20 cellular contexts compared by ENCODE assay signal in genomic region chr3:57917611-57918010, GRCh38.
DNase-seq lines count a peak whose midpoint lies in the region; ATAC-seq, FAIRE-seq and TF ChIP-seq lines count a peak whose summit lies in the region.
"Had no signal": no experiment of that assay in that cellular context is flagged by ENCODE, and none has a peak within 500 bp of the region (broad histone marks: within the 10 kb centered on the region; RNA-seq: fewer than 3 reads in every experiment).

No MANE protein-coding gene starts in this region.

- no peak overlapping the region for H2AFZ ChIP-seq in astrocyte (ENCODE audit: low read depth, low read length)

- no peaks in the 10 kb centered on the region for H3K79me2 ChIP-seq in astrocyte (ENCODE audit: insufficient read depth, low read length)

- no peak overlapping the region for H3K4me3 Mint-ChIP-seq in astrocyte (ENCODE audit: unreplicated experiment)
- H3K4me3 Mint-ChIP-seq in stimulated activated effector memory CD8-positive, alpha-beta T cell treated with anti-CD3 and anti-CD28 coated beads, Interleukin-12 subunit alpha, Interleukin-12 subunit beta, amount 100 ng/mL, for 72 hours: no peak overlapping the region
- H3K4me3 Mint-ChIP-seq: activated CD4-positive, alpha-beta T cell treated with anti-CD3 and anti-CD28 coated beads for 36 hours; activated naive CD8-positive, alpha-beta T cell; B cell; endodermal cell; T-helper 2 cell treated with Interferon-gamma antibody and Interleukin-4, amounts not matched to agents 5 μg/mL and 100 μg/mL, for 36 hours had no signal

- ATAC-seq in gastroesophageal sphincter: no peak
- ATAC-seq in stimulated activated effector memory CD8-positive, alpha-beta T cell treated with anti-CD3 and anti-CD28 coated beads, Interleukin-12 subunit alpha, Interleukin-12 subunit beta, amount 100 ng/mL, for 72 hours: no peak
- no peak for ATAC-seq in GM18502 (IDR thresholded peaks at IDR 0.05; ENCODE audit: poor library complexity, unreplicated experiment)
- ATAC-seq: activated CD4-positive, alpha-beta T cell treated with anti-CD3 and anti-CD28 coated beads for 36 hours had no signal

- TF ChIP-seq CTCF in astrocyte (IDR thresholded peaks at IDR 0.05; ENCODE audit: insufficient read depth, low read depth, low read length) (no peak), gastroesophageal sphincter (IDR thresholded peaks at IDR 0.05) (no peak)

- FAIRE-seq in H54 (lab: Jason Lieb, UNC) (peak; percentile 45), astrocyte (lab: Jason Lieb, UNC) (no peak), GM12892 (lab: Jason Lieb, UNC) (no peak)

- peaks cover 10% of the 10 kb centered on the region for H3K4me1 Mint-ChIP-seq in astrocyte (ENCODE audit: low read depth, unreplicated experiment)
- no peaks in the 10 kb centered on the region for H3K4me1 Mint-ChIP-seq in stimulated activated effector memory CD8-positive, alpha-beta T cell treated with anti-CD3 and anti-CD28 coated beads, Interleukin-12 subunit alpha, Interleukin-12 subunit beta, amount 100 ng/mL, for 72 hours
- H3K4me1 Mint-ChIP-seq: activated CD4-positive, alpha-beta T cell treated with anti-CD3 and anti-CD28 coated beads for 36 hours; B cell had no signal

- no peaks in the 10 kb centered on the region for H3K9me3 ChIP-seq in astrocyte (ENCODE audit: insufficient read depth, low read depth, low read length)
- H3K9me3 ChIP-seq in gastroesophageal sphincter: no peaks in the 10 kb centered on the region

- no peak for TF ChIP-seq EP300 in gastroesophageal sphincter (IDR thresholded peaks at IDR 0.05)

- H3K9me3 Mint-ChIP-seq in astrocyte (ENCODE audit: unreplicated experiment): no peaks in the 10 kb centered on the region
- no peaks in the 10 kb centered on the region for H3K9me3 Mint-ChIP-seq in stimulated activated effector memory CD8-positive, alpha-beta T cell treated with anti-CD3 and anti-CD28 coated beads, Interleukin-12 subunit alpha, Interleukin-12 subunit beta, amount 100 ng/mL, for 72 hours
- H3K9me3 Mint-ChIP-seq: endodermal cell; T-helper 2 cell treated with Interferon-gamma antibody and Interleukin-4, amounts not matched to agents 5 μg/mL and 100 μg/mL, for 36 hours had no signal

- H3K36me3 Mint-ChIP-seq in astrocyte (ENCODE audit: low read depth, unreplicated experiment): peaks cover 21% of the 10 kb centered on the region
- H3K36me3 Mint-ChIP-seq in stimulated activated effector memory CD8-positive, alpha-beta T cell treated with anti-CD3 and anti-CD28 coated beads, Interleukin-12 subunit alpha, Interleukin-12 subunit beta, amount 100 ng/mL, for 72 hours: peaks cover 88% of the 10 kb centered on the region

- H3K9ac ChIP-seq in astrocyte (ENCODE audit: low read length): no peak overlapping the region

- no peak for TF ChIP-seq POLR2A in H54 (IDR thresholded peaks at IDR 0.05; ENCODE audit: low read depth, low read length)
- no peak for TF ChIP-seq POLR2A in gastroesophageal sphincter (IDR thresholded peaks at IDR 0.05)
- TF ChIP-seq POLR2A in GM12892 (IDR thresholded peaks at IDR 0.05; ENCODE audit: low read depth, low read length): no peak

- peak overlapping the region; percentile 16 for H3K4me2 ChIP-seq in astrocyte (ENCODE audit: low read length)

- H4K20me1 ChIP-seq in astrocyte (ENCODE audit: insufficient read depth, low read length): no peaks in the 10 kb centered on the region

- H3K27me3 Mint-ChIP-seq in astrocyte (ENCODE audit: low read depth, unreplicated experiment): no peaks in the 10 kb centered on the region
- H3K27me3 Mint-ChIP-seq: activated CD4-positive, alpha-beta T cell treated with anti-CD3 and anti-CD28 coated beads for 36 hours; activated naive CD8-positive, alpha-beta T cell; B cell had no signal

- H3K27me3 ChIP-seq in astrocyte (ENCODE audit: insufficient read depth, low read length) (no peaks in the 10 kb centered on the region), gastroesophageal sphincter (no peaks in the 10 kb centered on the region)

- H3K27ac Mint-ChIP-seq in astrocyte (ENCODE audit: unreplicated experiment): peak overlapping the region; percentile 54
- H3K27ac Mint-ChIP-seq in stimulated activated effector memory CD8-positive, alpha-beta T cell treated with anti-CD3 and anti-CD28 coated beads, Interleukin-12 subunit alpha, Interleukin-12 subunit beta, amount 100 ng/mL, for 72 hours: peak overlapping the region; percentile 13
- H3K27ac Mint-ChIP-seq: activated CD4-positive, alpha-beta T cell treated with anti-CD3 and anti-CD28 coated beads for 36 hours; activated naive CD8-positive, alpha-beta T cell; B cell; endodermal cell; T-helper 2 cell treated with Interferon-gamma antibody and Interleukin-4, amounts not matched to agents 5 μg/mL and 100 μg/mL, for 36 hours had no signal

- H3K4me1 ChIP-seq in astrocyte (ENCODE audit: insufficient read depth, low read length) (peaks cover 5% of the 10 kb centered on the region), gastroesophageal sphincter (peaks cover 4 to 93% (median 7%) of the 10 kb centered on the region in 3 donors)

- 40% methylated on average over 1 of the region's 1 CpG; no CpG with 5 or more reads in 1 of the 2 donors for WGBS in gastroesophageal sphincter (ENCODE audit: low coverage in 1 of 2), 2 donors

- H3K4me3 ChIP-seq in astrocyte (ENCODE audit: insufficient read depth, low read depth, low read length) (no peak overlapping the region), gastroesophageal sphincter (no peak overlapping the region)

- peak overlapping the region; percentile 52 for H3K27ac ChIP-seq in astrocyte (ENCODE audit: low read depth, low read length)
- peak overlapping the region; percentile 41 to 72 (median 44) for H3K27ac ChIP-seq in gastroesophageal sphincter

- DNase-seq in H54 (ENCODE audit: insufficient read length, low spot score) (no peak), astrocyte (ENCODE audit: low read depth) (no peak), GM12892 (ENCODE audit: insufficient read length) (no peak)
- no peak for DNase-seq in stimulated activated effector memory CD8-positive, alpha-beta T cell treated with anti-CD3 and anti-CD28 coated beads, Interleukin-12 subunit alpha, Interleukin-12 subunit beta, amount 100 ng/mL, for 72 hours (ENCODE audit: low spot score in 2 of 2)
- DNase-seq in stimulated activated CD4-positive, alpha-beta T cell treated with anti-CD3 and anti-CD28 coated beads, Interleukin-4, amount 100 ng/mL, for 24 hours: no peak
- DNase-seq in activated CD8-positive, alpha-beta memory T cell treated with anti-CD3 and anti-CD28 coated beads for 24 hours: no peak
- DNase-seq: activated CD4-positive, alpha-beta T cell treated with anti-CD3 and anti-CD28 coated beads for 36 hours; activated T-cell treated with anti-CD3 and anti-CD28 coated beads for 4 hours; central memory CD4-positive, alpha-beta T cell; endodermal cell; GF-D8; NCI-H2029; NCI-H510A treated with DMSO at 0.1 percent for 48 hours; SIG-M5; substantia nigra had no signal

- H3K36me3 ChIP-seq in astrocyte (ENCODE audit: insufficient read depth, low read length) (peaks cover 13% of the 10 kb centered on the region), gastroesophageal sphincter (peaks cover 11 to 92% of the 10 kb centered on the region in 2 donors)
